In genomic region chr20:25750765-25751696, GRCh38 we compare ENCODE assay signal across 8 cellular contexts. TPM values are rescaled to one million over a fixed set of nuclear protein-coding genes. Genes with fewer than 3 reads are reported as not detected.
A peak's percentile ranks its signal among the peaks of the same experiment; 100 is the strongest.
DNase-seq lines count a peak whose midpoint lies in the region; ATAC-seq, FAIRE-seq and TF ChIP-seq lines count a peak whose summit lies in the region.

No MANE protein-coding gene starts in this region.

- no peaks in the 10 kb centered on the region for H3K79me2 ChIP-seq in PC-3 (ENCODE audit: low read length)

- peak; percentile 33 for FAIRE-seq in GM12891 (lab: Jason Lieb, UNC)

- H3K9me3 ChIP-seq in PC-3 (ENCODE audit: low read length) (no peaks in the 10 kb centered on the region), cardiac muscle cell (ENCODE audit: low read depth) (no peaks in the 10 kb centered on the region)

- no peak for TF ChIP-seq CTCF in PC-3 (conservative IDR thresholded peaks at IDR 0.05; ENCODE audit: low read depth, low read length)
- TF ChIP-seq CTCF in cardiac muscle cell (IDR thresholded peaks at IDR 0.05; ENCODE audit: low read depth, low read length), result no peak
- no peak for TF ChIP-seq CTCF in retinal pigment epithelial cell (conservative IDR thresholded peaks at IDR 0.05; ENCODE audit: low read depth, low read length)

- peak overlapping the region; percentile 90 for H3K4me2 ChIP-seq in PC-3 (ENCODE audit: low read length)

- H3K36me3 ChIP-seq in PC-3 (ENCODE audit: low read depth, low read length) (no peaks in the 10 kb centered on the region), cardiac muscle cell (no peaks in the 10 kb centered on the region)

- intact Hi-C loops in PC-3 (cut with micrococcal nuclease), result no loop called here

- TSS peak; percentile 63 for BruUV-seq in PC-3 (replicated peaks; lab: Mats Ljungman, UMichigan)

- TF ChIP-seq POLR2A in GM12891 (IDR thresholded peaks at IDR 0.05; ENCODE audit: low read depth, low read length), result no peak

- POLR2A ChIA-PET in PC-3 (lab: Charles Lee; ENCODE audit: unreplicated experiment), result no interaction called here

- CTCF ChIA-PET in PC-3 (lab: Charles Lee), result no interaction called here

- H3K9ac ChIP-seq in PC-3 (ENCODE audit: low read length), result peak overlapping the region; percentile 58

- ATAC-seq in HG02973 (IDR thresholded peaks at IDR 0.05; ENCODE audit: unreplicated experiment) (peak; percentile 77), PC-3 (peak; percentile 86), HG03039 (IDR thresholded peaks at IDR 0.05; ENCODE audit: unreplicated experiment) (no peak)

- peak overlapping the region; percentile 98 for H2AFZ ChIP-seq in PC-3 (ENCODE audit: low read length)

- H3K4me1 ChIP-seq in PC-3 (ENCODE audit: insufficient read depth, low read length), result peaks cover 4% of the 10 kb centered on the region; the same call in 1 of the 2 replicates
- H3K4me1 ChIP-seq in cardiac muscle cell (ENCODE audit: low read depth), result no peaks in the 10 kb centered on the region

- H3K27me3 ChIP-seq in PC-3 (ENCODE audit: low read length), result no peaks in the 10 kb centered on the region
- H3K27me3 ChIP-seq in cardiac muscle cell, result no peaks in the 10 kb centered on the region

- H4K20me1 ChIP-seq in PC-3 (ENCODE audit: low read length), result no peaks in the 10 kb centered on the region

- H3K4me3 ChIP-seq in PC-3 (ENCODE audit: low read length) (peak overlapping the region; percentile 78), cardiac muscle cell (no peak overlapping the region), retinal pigment epithelial cell (ENCODE audit: low read length) (peak overlapping the region; percentile 46)

- H3F3A ChIP-seq in PC-3 (ENCODE audit: low read length, unreplicated experiment), result no peaks in the 10 kb centered on the region

- H3K27ac ChIP-seq in PC-3 (ENCODE audit: low read length) (no peak overlapping the region), cardiac muscle cell (no peak overlapping the region)

- DNase-seq in GM12891 (ENCODE audit: insufficient read length, low spot score) (peak; percentile 55), PC-3 (peak; percentile 61), cardiac muscle cell (ENCODE audit: low read depth in 1 of 2, low spot score in 1 of 2) (peak; percentile 31 to 68), retinal pigment epithelial cell (ENCODE audit: low read depth) (no peak), NCI-H1048 (lab: John Stamatoyannopoulos, UW) (no peak)
- DNase-seq in activated naive CD4-positive, alpha-beta T cell treated with anti-CD3 and anti-CD28 coated beads, Interleukin-2, amount 50 U/mL, for 16 hours, result peak; percentile 43

- no peaks in the 10 kb centered on the region for H3K9me2 ChIP-seq in PC-3 (replicated peaks; ENCODE audit: low read length)

TF ChIP-seq in GM12891, 5 proteins besides CTCF, POLR2A, EP300 and RAD21:
- TF ChIP-seq TAF1 (IDR thresholded peaks at IDR 0.05; ENCODE audit: low read depth, low read length), result no peak
- no peak for TF ChIP-seq POLR2AphosphoS5 (IDR thresholded peaks at IDR 0.05; ENCODE audit: low read depth, low read length)
- TF ChIP-seq PAX5 (IDR thresholded peaks at IDR 0.05; ENCODE audit: insufficient read depth, low read length, severe bottlenecking), result no peak
- TF ChIP-seq SPI1 (IDR thresholded peaks at IDR 0.05; ENCODE audit: low read depth, low read length), result no peak
- TF ChIP-seq POU2F2 (IDR thresholded peaks at IDR 0.05; ENCODE audit: low read depth, low read length), result no peak
TF ChIP-seq in GM12891: peak in this region for 0.

RNA-seq across cellular contexts. Expression of gene ZNF337, which starts 54.4 kb away (rescaled TPM):
- 9.1 TPM for polyA plus RNA-seq in GM12891 (2012; ENCODE audit: low read depth, missing spikeins)
- total RNA-seq in PC-3 (2014; rRNA removed) (12.8 and 13.5 TPM in 2 replicates), cardiac muscle cell (13.2 and 23.1 TPM in 2 replicates)
- 5.6 and 7.5 TPM in 2 replicates for polyA plus RNA-seq in cardiac muscle cell

Comparison
In these comparisons a context has a peak if more than half of its experiments do, and no peak if none do; other contexts are left out.
1. DNase-seq: peak in GM12891 (single experiment), PC-3 (single experiment), activated naive CD4-positive, alpha-beta T cell treated with anti-CD3 and anti-CD28 coated beads, Interleukin-2, amount 50 U/mL, for 16 hours (single experiment) and cardiac muscle cell (2 of 2); none in retinal pigment epithelial cell (single experiment) and NCI-H1048 (single experiment).